8 cellular contexts compared by ENCODE assay signal in genomic region chr3:5194801-5195509, GRCh38. TPM values are rescaled to one million over a fixed set of nuclear protein-coding genes. Genes with fewer than 3 reads are reported as not detected.
DNase-seq lines count a peak whose midpoint lies in the region; ATAC-seq and TF ChIP-seq lines count a peak whose summit lies in the region.

No MANE protein-coding gene starts in this region.

- H4K20me1 ChIP-seq in osteoblast (ENCODE audit: insufficient read depth, low read length): peaks cover 13% of the 10 kb centered on the region

- peak overlapping the region; percentile 25 for H3K27ac ChIP-seq in colonic mucosa
- peak overlapping the region; percentile 85 for H3K27ac ChIP-seq in osteoblast (ENCODE audit: low read depth, low read length)

- H3K27me3 ChIP-seq in colonic mucosa (no peaks in the 10 kb centered on the region), osteoblast (ENCODE audit: insufficient read depth, low read length) (no peaks in the 10 kb centered on the region)

- no peak overlapping the region for H3K4me3 ChIP-seq in colonic mucosa
- no peak overlapping the region for H3K4me3 ChIP-seq in osteoblast (ENCODE audit: insufficient read depth, low read length)

- intact Hi-C loops in colonic mucosa (cut with DNase I) (no loop called here), posterior cingulate gyrus (cut with DNase I) (no loop called here)

- no peak for TF ChIP-seq CTCF in colonic mucosa (IDR thresholded peaks at IDR 0.05)
- TF ChIP-seq CTCF in osteoblast (IDR thresholded peaks at IDR 0.05; ENCODE audit: extremely low read depth, low read depth, low read length): no peak

- H3K4me1 ChIP-seq in colonic mucosa (no peaks in the 10 kb centered on the region), osteoblast (ENCODE audit: insufficient read depth, low read length) (peaks cover 51% of the 10 kb centered on the region)

- H3K36me3 ChIP-seq in colonic mucosa: no peaks in the 10 kb centered on the region
- H3K36me3 ChIP-seq in osteoblast (ENCODE audit: insufficient read depth, low read length): peaks cover 13% of the 10 kb centered on the region

- H2AFZ ChIP-seq in osteoblast (ENCODE audit: low read length): no peak overlapping the region

- H3K79me2 ChIP-seq in osteoblast (ENCODE audit: insufficient read depth, low read length): peaks cover 74% of the 10 kb centered on the region

- peak; percentile 35 for ATAC-seq in GM18858 (IDR thresholded peaks at IDR 0.05; ENCODE audit: unreplicated experiment)
- peak; percentile 33 for ATAC-seq in HG03066 (IDR thresholded peaks at IDR 0.05; ENCODE audit: low read depth, unreplicated experiment)

- in situ Hi-C loops in G401 (cut with HindIII; ENCODE audit: low sequenced_read_pairs): no loop called here

- H3K9ac ChIP-seq in colonic mucosa (ENCODE audit: low read depth in 2 of 2, low read length in 2 of 2): no peak overlapping the region

- H3K9me3 ChIP-seq in colonic mucosa (no peaks in the 10 kb centered on the region), osteoblast (ENCODE audit: low read depth, low read length) (no peaks in the 10 kb centered on the region)

- peak overlapping the region; percentile 10 for H3K4me2 ChIP-seq in osteoblast (ENCODE audit: insufficient read depth, low read length)

- DNase-seq in AG08395 (ENCODE audit: low spot score) (peak; percentile 72), RPMI8226 (peak; percentile 64), colonic mucosa (no peak), osteoblast (ENCODE audit: insufficient read length, low spot score, missing footprints) (peak; percentile 61), posterior cingulate gyrus (no peak), G401 (ENCODE audit: low spot score) (no peak)

RNA-seq across cellular contexts. Expression of gene EDEM1, which starts 7.4 kb away (rescaled TPM):
- total RNA-seq in colonic mucosa: 10 to 100 TPM; 38.9 to 49.7 TPM
- 38.7 and 46.3 TPM in 2 replicates for total RNA-seq in osteoblast
- 10.4 and 12.6 TPM in 2 replicates for total RNA-seq in G401 (2014; rRNA removed; shearing (Covaris generic))

Comparison
In these comparisons a context has a peak if more than half of its experiments do, and no peak if none do; other contexts are left out.
1. DNase-seq: peak in AG08395 (single experiment), RPMI8226 (single experiment) and osteoblast (single experiment); none in colonic mucosa (single experiment), posterior cingulate gyrus (0 of 10) and G401 (single experiment).